13 cellular contexts compared by ENCODE assay signal in genomic region chr13:99945515-99945914, GRCh38. TPM values are rescaled to one million over a fixed set of nuclear protein-coding genes. Genes with fewer than 3 reads are reported as not detected.
"Had no signal": no experiment of that assay in that cellular context is flagged by ENCODE, and none has a peak within 500 bp of the region (broad histone marks: within the 10 kb centered on the region; RNA-seq: fewer than 3 reads in every experiment).

No MANE protein-coding gene starts in this region.

RNA-seq across cellular contexts. Expression of gene ZIC5, which starts 26.1 kb away (rescaled TPM):
- total RNA-seq: activated B cell treated with CpG ODN at 0.5 μM for 24 hours; activated CD4-positive, alpha-beta memory T cell treated with anti-CD3 and anti-CD28 coated beads for 36 hours; activated CD4-positive, alpha-beta memory T cell treated with anti-CD3 and anti-CD28 coated beads, Interleukin-2, amount 10 ng/mL, durations not matched to agents 7 days and 5 days; activated CD4-positive, alpha-beta T cell treated with anti-CD3 and anti-CD28 coated beads for 36 hours; activated CD4-positive, alpha-beta T cell treated with anti-CD3 and anti-CD28 coated beads, Interleukin-2, amount 10 ng/mL, durations not matched to agents 24 days and 14 days; activated CD4-positive, alpha-beta T cell treated with anti-CD3 and anti-CD28 coated beads, Interleukin-2, amount 10 ng/mL, durations not matched to agents 7 days and 5 days; activated CD8-positive, alpha-beta memory T cell treated with anti-CD3 and anti-CD28 coated beads for 36 hours; activated CD8-positive, alpha-beta memory T cell treated with anti-CD3 and anti-CD28 coated beads, Interleukin-2, amount 10 ng/mL, durations not matched to agents 7 days and 5 days; activated CD8-positive, alpha-beta T cell treated with anti-CD3 and anti-CD28 coated beads for 36 hours; activated CD8-positive, alpha-beta T cell treated with anti-CD3 and anti-CD28 coated beads, Interleukin-2, amount 10 ng/mL, durations not matched to agents 7 days and 5 days; T-helper 1 cell treated with Interleukin-12 subunit alpha and Interleukin-12 subunit beta and Interleukin-4 antibody, amounts not matched to agents 30 ng/mL and 1 ng/mL, for 36 hours; T-helper 17 cell; T-helper 2 cell treated with Interferon-gamma antibody and Interleukin-4, amounts not matched to agents 100 ng/mL and 5 ng/mL, for 36 hours had no signal

RNA-seq across cellular contexts. Expression of gene ZIC2, which starts 36.1 kb away (rescaled TPM):
- total RNA-seq: activated B cell treated with CpG ODN at 0.5 μM for 24 hours; activated CD4-positive, alpha-beta memory T cell treated with anti-CD3 and anti-CD28 coated beads for 36 hours; activated CD4-positive, alpha-beta T cell treated with anti-CD3 and anti-CD28 coated beads for 36 hours; activated CD4-positive, alpha-beta T cell treated with anti-CD3 and anti-CD28 coated beads, Interleukin-2, amount 10 ng/mL, durations not matched to agents 24 days and 14 days; activated CD4-positive, alpha-beta T cell treated with anti-CD3 and anti-CD28 coated beads, Interleukin-2, amount 10 ng/mL, durations not matched to agents 7 days and 5 days; activated CD8-positive, alpha-beta memory T cell treated with anti-CD3 and anti-CD28 coated beads for 36 hours; activated CD8-positive, alpha-beta T cell treated with anti-CD3 and anti-CD28 coated beads for 36 hours; activated CD8-positive, alpha-beta T cell treated with anti-CD3 and anti-CD28 coated beads, Interleukin-2, amount 10 ng/mL, durations not matched to agents 7 days and 5 days; T-helper 17 cell; T-helper 2 cell treated with Interferon-gamma antibody and Interleukin-4, amounts not matched to agents 100 ng/mL and 5 ng/mL, for 36 hours had no signal
